Comparison of ENCODE assay signal across 1 cellular context in the genomic region with DNA sequence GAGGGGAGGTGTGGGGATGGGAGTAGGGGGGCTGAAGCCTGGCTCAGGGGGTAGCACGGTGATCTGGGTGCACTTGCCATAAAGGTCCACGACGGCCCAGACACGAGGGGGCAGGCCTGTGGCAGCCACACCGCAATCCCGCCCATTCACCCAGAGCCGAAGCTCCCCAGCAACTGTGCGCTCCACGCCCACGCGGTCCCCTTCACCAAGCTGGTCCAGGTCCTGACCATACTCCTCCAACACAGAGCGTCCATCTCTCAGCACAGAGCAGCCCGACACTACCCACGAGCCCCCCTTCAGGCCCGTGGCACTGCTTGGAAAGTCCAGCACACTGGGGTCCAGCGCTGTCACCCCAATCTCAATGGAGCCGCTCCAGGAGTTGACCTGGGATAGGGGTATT.
TF ChIP-seq lines count a peak whose summit lies in the region.

No MANE protein-coding gene starts in this region.

TF ChIP-seq in A549, 52 proteins besides CTCF, POLR2A, EP300 and RAD21:
- TF ChIP-seq POLR2AphosphoS2 (conservative IDR thresholded peaks at IDR 0.05; ENCODE audit: low read length) (no peak), MAZ (IDR thresholded peaks at IDR 0.05; ENCODE audit: borderline replicate concordance, low read depth, low read length) (no peak), HOXB5 (CRISPR knock-in tag; IDR thresholded peaks at IDR 0.05) (no peak), NFE2L2 (conservative IDR thresholded peaks at IDR 0.05; ENCODE audit: low read length) (no peak; the same call in 1 of the 2 replicates), KDM5A (IDR thresholded peaks at IDR 0.05) (no peak), JUNB (IDR thresholded peaks at IDR 0.05) (no peak), ZSCAN20 (CRISPR knock-in tag; IDR thresholded peaks at IDR 0.05) (no peak), RNF2 (IDR thresholded peaks at IDR 0.05; ENCODE audit: borderline replicate concordance, low read depth) (no peak)
- TF ChIP-seq, protein P1, sequence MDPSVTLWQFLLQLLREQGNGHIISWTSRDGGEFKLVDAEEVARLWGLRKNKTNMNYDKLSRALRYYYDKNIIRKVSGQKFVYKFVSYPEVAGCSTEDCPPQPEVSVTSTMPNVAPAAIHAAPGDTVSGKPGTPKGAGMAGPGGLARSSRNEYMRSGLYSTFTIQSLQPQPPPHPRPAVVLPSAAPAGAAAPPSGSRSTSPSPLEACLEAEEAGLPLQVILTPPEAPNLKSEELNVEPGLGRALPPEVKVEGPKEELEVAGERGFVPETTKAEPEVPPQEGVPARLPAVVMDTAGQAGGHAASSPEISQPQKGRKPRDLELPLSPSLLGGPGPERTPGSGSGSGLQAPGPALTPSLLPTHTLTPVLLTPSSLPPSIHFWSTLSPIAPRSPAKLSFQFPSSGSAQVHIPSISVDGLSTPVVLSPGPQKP (IDR thresholded peaks at IDR 0.05; ENCODE audit: low read depth, low read length) = no peak
- TF ChIP-seq, protein P2, sequence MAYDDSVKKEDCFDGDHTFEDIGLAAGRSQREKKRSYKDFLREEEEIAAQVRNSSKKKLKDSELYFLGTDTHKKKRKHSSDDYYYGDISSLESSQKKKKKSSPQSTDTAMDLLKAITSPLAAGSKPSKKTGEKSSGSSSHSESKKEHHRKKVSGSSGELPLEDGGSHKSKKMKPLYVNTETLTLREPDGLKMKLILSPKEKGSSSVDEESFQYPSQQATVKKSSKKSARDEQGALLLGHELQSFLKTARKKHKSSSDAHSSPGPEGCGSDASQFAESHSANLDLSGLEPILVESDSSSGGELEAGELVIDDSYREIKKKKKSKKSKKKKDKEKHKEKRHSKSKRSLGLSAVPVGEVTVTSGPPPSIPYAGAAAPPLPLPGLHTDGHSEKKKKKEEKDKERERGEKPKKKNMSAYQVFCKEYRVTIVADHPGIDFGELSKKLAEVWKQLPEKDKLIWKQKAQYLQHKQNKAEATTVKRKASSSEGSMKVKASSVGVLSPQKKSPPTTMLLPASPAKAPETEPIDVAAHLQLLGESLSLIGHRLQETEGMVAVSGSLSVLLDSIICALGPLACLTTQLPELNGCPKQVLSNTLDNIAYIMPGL (CRISPR knock-in tag; IDR thresholded peaks at IDR 0.05; ENCODE audit: borderline replicate concordance) = no peak
TF ChIP-seq in A549: peak in this region for 0.
